Comparison of ENCODE assay signal across 8 cellular contexts in the genomic region with DNA sequence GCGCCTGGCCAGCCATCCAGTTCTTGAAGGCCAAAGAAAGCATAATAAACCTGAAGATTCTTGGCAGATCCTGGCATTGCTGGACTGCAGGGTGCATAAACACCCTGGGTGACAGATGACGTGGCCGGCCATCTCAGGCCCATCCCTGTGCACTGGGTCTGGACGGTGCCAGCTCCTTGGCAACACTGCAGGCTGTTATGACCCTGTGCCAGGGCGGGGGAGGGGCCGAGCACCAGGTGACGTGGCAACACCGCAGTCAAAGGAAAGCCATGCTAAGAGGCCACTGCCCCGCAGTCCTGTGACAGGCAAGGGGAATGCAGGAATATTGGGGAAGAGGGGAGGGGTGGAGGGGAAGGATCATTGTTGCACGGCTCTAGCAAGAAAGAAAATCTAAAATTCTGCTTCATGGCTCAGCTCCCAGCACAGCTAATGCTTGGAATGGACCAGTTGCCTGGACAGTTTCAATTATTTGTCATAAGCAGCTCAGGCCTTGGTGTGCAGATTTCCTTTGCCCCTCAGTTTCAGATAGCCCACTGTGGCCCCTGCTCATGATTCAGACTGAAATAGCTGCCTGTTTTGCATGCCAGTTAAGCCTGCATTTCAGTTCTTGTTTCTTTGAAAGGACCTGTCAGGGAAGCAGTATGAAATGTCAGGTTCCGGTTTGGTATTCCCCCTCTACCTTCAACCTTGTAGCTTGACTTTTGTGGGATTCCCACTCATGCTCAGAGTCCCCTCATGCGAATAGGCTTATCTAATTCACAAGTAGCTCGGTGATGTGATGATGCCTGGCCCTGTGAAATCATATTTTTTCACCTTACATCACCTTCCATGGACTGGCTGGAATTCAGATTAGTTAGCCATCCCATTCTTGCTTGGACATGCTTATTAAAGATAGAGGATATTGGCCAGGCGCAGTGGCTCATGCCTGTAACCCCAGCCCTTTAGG. TPM values are rescaled to one million over a fixed set of nuclear protein-coding genes. Genes with fewer than 3 reads are reported as not detected.
DNase-seq lines count a peak whose midpoint lies in the region; ATAC-seq, FAIRE-seq and TF ChIP-seq lines count a peak whose summit lies in the region.

No MANE protein-coding gene starts in this region.

- H3K9me2 ChIP-seq in DOHH2 (replicated peaks; ENCODE audit: control insufficient read depth, low read length): no peaks in the 10 kb centered on the region

- peak overlapping the region; percentile 98 for H3K27ac ChIP-seq in DOHH2 (ENCODE audit: low read depth, low read length)
- H3K27ac ChIP-seq in small intestine (ENCODE audit: low read depth in 1 of 2, low read length in 1 of 2): peak overlapping the region in 1 of 2 donors; percentile 59

- no peaks in the 10 kb centered on the region for H3K9me3 Mint-ChIP-seq in activated T-helper 2 cell treated with anti-CD3 and anti-CD28 coated beads, Interferon-gamma antibody, Interleukin-2, Interleukin-4, amounts not matched to agents 10 μg/mL and 5 μg/mL and 100 μg/mL, durations not matched to agents 14 hours and 24 hours and 36 hours

- H3K36me3 ChIP-seq in DOHH2 (ENCODE audit: control insufficient read depth, low read length): no peaks in the 10 kb centered on the region
- no peaks in the 10 kb centered on the region for H3K36me3 ChIP-seq in small intestine (ENCODE audit: control insufficient read depth in 2 of 2, insufficient read depth in 2 of 2, low read length in 2 of 2)

- FAIRE-seq in small intestine (lab: Jason Lieb, UNC): no peak

- WGBS in small intestine, 3 donors: 40 to 62% (median 53%) methylated on average over 14 of the region's 14 CpGs

- H3F3A ChIP-seq in DOHH2 (ENCODE audit: control insufficient read depth, insufficient read depth): peaks cover 42% of the 10 kb centered on the region

- no peaks in the 10 kb centered on the region for H3K27me3 ChIP-seq in DOHH2 (ENCODE audit: control insufficient read depth, low read length)
- H3K27me3 ChIP-seq in small intestine (ENCODE audit: control insufficient read depth in 2 of 2, insufficient read depth in 2 of 2, low read length in 2 of 2): no peaks in the 10 kb centered on the region

- peak overlapping the region; percentile 59 for H3K27ac Mint-ChIP-seq in T-helper 17 cell
- H3K27ac Mint-ChIP-seq in activated T-helper 2 cell treated with anti-CD3 and anti-CD28 coated beads, Interferon-gamma antibody, Interleukin-2, Interleukin-4, amounts not matched to agents 10 μg/mL and 5 μg/mL and 100 μg/mL, durations not matched to agents 14 hours and 24 hours and 36 hours: no peak overlapping the region

- peaks cover 3% of the 10 kb centered on the region for H3K4me1 Mint-ChIP-seq in T-helper 17 cell
- H3K4me1 Mint-ChIP-seq in activated T-helper 2 cell treated with anti-CD3 and anti-CD28 coated beads, Interferon-gamma antibody, Interleukin-2, Interleukin-4, amounts not matched to agents 10 μg/mL and 5 μg/mL and 100 μg/mL, durations not matched to agents 14 hours and 24 hours and 36 hours (ENCODE audit: low read depth): peaks cover 3% of the 10 kb centered on the region

- H3K4me2 ChIP-seq in DOHH2 (ENCODE audit: low read length): peak overlapping the region; percentile 98

- H3K4me1 ChIP-seq in DOHH2 (ENCODE audit: control insufficient read depth, low read length): peaks cover 69% of the 10 kb centered on the region
- no peaks in the 10 kb centered on the region for H3K4me1 ChIP-seq in small intestine (ENCODE audit: control insufficient read depth in 2 of 2, insufficient read depth in 1 of 2, low read depth in 1 of 2, low read length in 1 of 2)

- ATAC-seq in GM19351 (IDR thresholded peaks at IDR 0.05; ENCODE audit: unreplicated experiment): peak; percentile 90
- peak; percentile 91 for ATAC-seq in HG03175 (IDR thresholded peaks at IDR 0.05; ENCODE audit: unreplicated experiment)
- peak; percentile 87 for ATAC-seq in T-helper 17 cell
- ATAC-seq in left ventricle myocardium superior: peak; percentile 99

- H3K4me3 Mint-ChIP-seq in T-helper 17 cell: peak overlapping the region; percentile 31
- no peak overlapping the region for H3K4me3 Mint-ChIP-seq in activated T-helper 2 cell treated with anti-CD3 and anti-CD28 coated beads, Interferon-gamma antibody, Interleukin-2, Interleukin-4, amounts not matched to agents 10 μg/mL and 5 μg/mL and 100 μg/mL, durations not matched to agents 14 hours and 24 hours and 36 hours (ENCODE audit: low read depth)

- H3K9me3 ChIP-seq in DOHH2 (ENCODE audit: control insufficient read depth, insufficient read depth, low read length) (no peaks in the 10 kb centered on the region), T-helper 17 cell (ENCODE audit: control insufficient read depth, low read length, poor library complexity, severe bottlenecking) (no peaks in the 10 kb centered on the region), small intestine (ENCODE audit: control insufficient read depth, low read depth) (no peaks in the 10 kb centered on the region)

- 0 out of 2 replicates have a peak, but pooled peaks cover 4% of the 10 kb centered on the region for H3K79me2 ChIP-seq in DOHH2 (ENCODE audit: control insufficient read depth, low read length)

- no peaks in the 10 kb centered on the region for H3K36me3 Mint-ChIP-seq in T-helper 17 cell (ENCODE audit: low read depth)
- no peaks in the 10 kb centered on the region for H3K36me3 Mint-ChIP-seq in activated T-helper 2 cell treated with anti-CD3 and anti-CD28 coated beads, Interferon-gamma antibody, Interleukin-2, Interleukin-4, amounts not matched to agents 10 μg/mL and 5 μg/mL and 100 μg/mL, durations not matched to agents 14 hours and 24 hours and 36 hours (ENCODE audit: low read depth)

- no peak for TF ChIP-seq CTCF in DOHH2 (IDR thresholded peaks at IDR 0.05; ENCODE audit: low read depth, low read length, poor library complexity, severe bottlenecking)

- H3K4me3 ChIP-seq in DOHH2 (ENCODE audit: low read length) (peak overlapping the region; percentile 73), small intestine (ENCODE audit: low read depth in 1 of 2, low read length in 2 of 2) (no peak overlapping the region)

- DNase-seq in T-helper 17 cell (no peak), left ventricle myocardium superior (peak; percentile 86), small intestine (peak; percentile 81)
- no peak for DNase-seq in NK-92 treated with Interleukin-12 subunit alpha and Interleukin-12 subunit beta, amount 100 ng/mL, for 24 hours (lab: John Stamatoyannopoulos, UW)
- DNase-seq in activated T-helper 2 cell treated with anti-CD3 and anti-CD28 coated beads, Interferon-gamma antibody, Interleukin-2, Interleukin-4, amounts not matched to agents 10 μg/mL and 5 μg/mL and 100 μg/mL, durations not matched to agents 14 hours and 24 hours and 36 hours (ENCODE audit: low spot score): no peak

- H3K27me3 Mint-ChIP-seq in T-helper 17 cell: no peaks in the 10 kb centered on the region
- H3K27me3 Mint-ChIP-seq in activated T-helper 2 cell treated with anti-CD3 and anti-CD28 coated beads, Interferon-gamma antibody, Interleukin-2, Interleukin-4, amounts not matched to agents 10 μg/mL and 5 μg/mL and 100 μg/mL, durations not matched to agents 14 hours and 24 hours and 36 hours (ENCODE audit: low read depth): no peaks in the 10 kb centered on the region

- intact Hi-C loops in left ventricle myocardium superior (cut with micrococcal nuclease): no loop called here
- intact Hi-C loops in activated T-helper 2 cell treated with anti-CD3 and anti-CD28 coated beads, Interferon-gamma antibody, Interleukin-2, Interleukin-4, amounts not matched to agents 10 μg/mL and 5 μg/mL and 100 μg/mL, durations not matched to agents 14 hours and 24 hours and 36 hours (cut with micrococcal nuclease): no loop called here

- H4K20me1 ChIP-seq in DOHH2 (ENCODE audit: control insufficient read depth, insufficient read depth, low read depth, low read length): no peaks in the 10 kb centered on the region

RNA-seq across cellular contexts. Expression of gene DDX6, which starts 29.7 kb away (rescaled TPM):
- total RNA-seq in T-helper 17 cell: 100 to 1,000 TPM; 218 to 290 TPM
- total RNA-seq in left ventricle myocardium superior: 126 TPM
- polyA plus RNA-seq in small intestine: 10 to 100 TPM; 16.1 to 26.4 (median 18.1) TPM
- total RNA-seq in activated T-helper 2 cell treated with anti-CD3 and anti-CD28 coated beads, Interferon-gamma antibody, Interleukin-2, Interleukin-4, amounts not matched to agents 10 μg/mL and 5 μg/mL and 100 μg/mL, durations not matched to agents 14 hours and 24 hours and 36 hours: 132 and 135 TPM in 2 replicates

Comparison
In these comparisons a context has a peak if more than half of its experiments do, and no peak if none do; other contexts are left out.
1. DNase-seq: peak in left ventricle myocardium superior (single experiment) and small intestine (single experiment); none in T-helper 17 cell (0 of 3), NK-92 treated with Interleukin-12 subunit alpha and Interleukin-12 subunit beta, amount 100 ng/mL, for 24 hours (single experiment) and activated T-helper 2 cell treated with anti-CD3 and anti-CD28 coated beads, Interferon-gamma antibody, Interleukin-2, Interleukin-4, amounts not matched to agents 10 μg/mL and 5 μg/mL and 100 μg/mL, durations not matched to agents 14 hours and 24 hours and 36 hours (single experiment).
2. Peak in every context shown above with its lines, with median percentiles within 50 percentile points of each other: ATAC-seq.